1 cellular context compared by ENCODE assay signal in the genomic region with DNA sequence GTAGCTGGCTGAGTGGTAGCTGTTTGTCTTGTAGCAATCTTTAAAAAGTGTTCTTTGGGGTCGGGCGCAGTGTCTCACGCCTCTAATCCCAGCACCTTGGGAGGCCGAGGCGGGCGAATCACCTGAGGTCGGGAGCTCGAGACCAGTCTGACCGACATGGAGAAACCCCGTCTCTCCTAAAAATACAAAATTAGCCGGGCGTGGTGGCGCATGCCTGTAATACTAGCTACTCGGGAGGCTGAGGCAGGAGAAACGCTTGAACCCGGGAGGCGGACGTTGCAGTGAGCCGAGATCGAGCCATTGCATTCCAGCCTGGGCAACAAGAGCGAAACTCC.
TF ChIP-seq lines count a peak whose summit lies in the region.
"Not testable (repeated sequence)": the region's sequence is repeated elsewhere in the genome, so short reads cannot be mapped to it uniquely, and the experiment has no call there.

No MANE protein-coding gene starts in this region.

TF ChIP-seq in HepG2, 621 proteins besides CTCF, POLR2A, EP300 and RAD21 (continues in another document):
- TF ChIP-seq, protein P1, sequence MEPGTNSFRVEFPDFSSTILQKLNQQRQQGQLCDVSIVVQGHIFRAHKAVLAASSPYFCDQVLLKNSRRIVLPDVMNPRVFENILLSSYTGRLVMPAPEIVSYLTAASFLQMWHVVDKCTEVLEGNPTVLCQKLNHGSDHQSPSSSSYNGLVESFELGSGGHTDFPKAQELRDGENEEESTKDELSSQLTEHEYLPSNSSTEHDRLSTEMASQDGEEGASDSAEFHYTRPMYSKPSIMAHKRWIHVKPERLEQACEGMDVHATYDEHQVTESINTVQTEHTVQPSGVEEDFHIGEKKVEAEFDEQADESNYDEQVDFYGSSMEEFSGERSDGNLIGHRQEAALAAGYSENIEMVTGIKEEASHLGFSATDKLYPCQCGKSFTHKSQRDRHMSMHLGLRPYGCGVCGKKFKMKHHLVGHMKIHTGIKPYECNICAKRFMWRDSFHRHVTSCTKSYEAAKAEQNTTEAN (CRISPR knock-in tag; conservative IDR thresholded peaks at IDR 0.05): peak; percentile 56; the same call in 1 of the 2 replicates
- TF ChIP-seq HNF4G (IDR thresholded peaks at IDR 0.05; ENCODE audit: borderline replicate concordance, low read depth, low read length) (0 out of 2 replicates have a peak, but pooled peaks have one; percentile 1), ZNF232 (CRISPR knock-in tag; IDR thresholded peaks at IDR 0.05; ENCODE audit: borderline replicate concordance) (peak; percentile 43), ZNF563 (CRISPR knock-in tag; IDR thresholded peaks at IDR 0.05) (0 out of 2 replicates have a peak, but pooled peaks have one; percentile 1), ZNF746 (CRISPR knock-in tag; IDR thresholded peaks at IDR 0.05) (peak; percentile 56; the same call in 1 of the 2 replicates), REST (IDR thresholded peaks at IDR 0.05; ENCODE audit: borderline replicate concordance in 1 of 2, low read depth in 1 of 2, low read length in 2 of 2) (peak in 1 of 2 experiments; percentile 33; a peak in 1 of 4 replicates), ZNF703 (CRISPR knock-in tag; IDR thresholded peaks at IDR 0.05; ENCODE audit: borderline replicate concordance) (0 out of 2 replicates have a peak, but pooled peaks have one; percentile 0), ZNF749 (CRISPR knock-in tag; IDR thresholded peaks at IDR 0.05; ENCODE audit: borderline replicate concordance) (0 out of 2 replicates have a peak, but pooled peaks have one; percentile 15), BATF2 (CRISPR knock-in tag; IDR thresholded peaks at IDR 0.05) (peak; percentile 27; the same call in 1 of the 2 replicates), ZNF205 (CRISPR knock-in tag; IDR thresholded peaks at IDR 0.05) (0 out of 2 replicates have a peak, but pooled peaks have one; percentile 4), ELF4 (CRISPR knock-in tag; IDR thresholded peaks at IDR 0.05; ENCODE audit: borderline replicate concordance) (peak; percentile 94; the same call in 1 of the 2 replicates), POLR2G (IDR thresholded peaks at IDR 0.05; ENCODE audit: low read depth, low read length) (0 out of 2 replicates have a peak, but pooled peaks have one; percentile 85), USF2 (CRISPR knock-in tag; IDR thresholded peaks at IDR 0.05; ENCODE audit: borderline replicate concordance) (0 out of 2 replicates have a peak, but pooled peaks have one; percentile 9), ZNF674 (CRISPR knock-in tag; IDR thresholded peaks at IDR 0.05; ENCODE audit: low read depth) (peak; percentile 14; the same call in 1 of the 2 replicates), NFIC (IDR thresholded peaks at IDR 0.05; ENCODE audit: low read length) (peak; percentile 46; the same call in 1 of the 2 replicates), GATA4 (IDR thresholded peaks at IDR 0.05; ENCODE audit: borderline replicate concordance, low read depth) (peak; percentile 52; the same call in 1 of the 2 replicates), ZNF891 (CRISPR knock-in tag; IDR thresholded peaks at IDR 0.05) (0 out of 2 replicates have a peak, but pooled peaks have one; percentile 42), KDM5A (IDR thresholded peaks at IDR 0.05; ENCODE audit: borderline replicate concordance, low read length) (peak; percentile 61; the same call in 1 of the 2 replicates), KLF6 (CRISPR knock-in tag; IDR thresholded peaks at IDR 0.05) (peak; percentile 27; the same call in 1 of the 2 replicates), ZNF235 (CRISPR knock-in tag; IDR thresholded peaks at IDR 0.05; ENCODE audit: borderline replicate concordance) (0 out of 2 replicates have a peak, but pooled peaks have one; percentile 40), KDM5B (CRISPR knock-in tag; IDR thresholded peaks at IDR 0.05; ENCODE audit: borderline replicate concordance) (peak; percentile 3; the same call in 1 of the 2 replicates), HIVEP1 (CRISPR knock-in tag; IDR thresholded peaks at IDR 0.05) (0 out of 2 replicates have a peak, but pooled peaks have one; percentile 12), NR2C2 (CRISPR knock-in tag; IDR thresholded peaks at IDR 0.05; ENCODE audit: borderline replicate concordance) (peak; percentile 0; the same call in 1 of the 2 replicates), CREM (IDR thresholded peaks at IDR 0.05) (0 out of 2 replicates have a peak, but pooled peaks have one; percentile 5), ZNF33B (CRISPR knock-in tag; IDR thresholded peaks at IDR 0.05) (0 out of 2 replicates have a peak, but pooled peaks have one; percentile 2), SP2 (CRISPR knock-in tag; IDR thresholded peaks at IDR 0.05) (peak; percentile 57), ZSCAN22 (CRISPR knock-in tag; IDR thresholded peaks at IDR 0.05) (peak; percentile 25; the same call in 1 of the 2 replicates), DBP (CRISPR knock-in tag; IDR thresholded peaks at IDR 0.05; ENCODE audit: not compliant biosample characterization) (peak; percentile 1), HES4 (CRISPR knock-in tag; IDR thresholded peaks at IDR 0.05; ENCODE audit: borderline replicate concordance) (peak; percentile 46; the same call in 1 of the 2 replicates), ZFAT (CRISPR knock-in tag; conservative IDR thresholded peaks at IDR 0.05) (0 out of 2 replicates have a peak, but pooled peaks have one; percentile 11), NFKB2 (CRISPR knock-in tag; IDR thresholded peaks at IDR 0.05; ENCODE audit: borderline replicate concordance) (0 out of 2 replicates have a peak, but pooled peaks have one; percentile 4), RFXAP (CRISPR knock-in tag; IDR thresholded peaks at IDR 0.05; ENCODE audit: borderline replicate concordance) (0 out of 2 replicates have a peak, but pooled peaks have one; percentile 60), ARID5B (CRISPR knock-in tag; IDR thresholded peaks at IDR 0.05) (peak; percentile 2; the same call in 1 of the 2 replicates), ZNF460 (CRISPR knock-in tag; IDR thresholded peaks at IDR 0.05; ENCODE audit: borderline replicate concordance) (peak; percentile 95)
- TF ChIP-seq HNF4G (CRISPR knock-in tag; IDR thresholded peaks at IDR 0.05; ENCODE audit: borderline replicate concordance, low read depth); USF2 (IDR thresholded peaks at IDR 0.05; ENCODE audit: low read depth, low read length); CREM (CRISPR knock-in tag; IDR thresholded peaks at IDR 0.05): not testable (repeated sequence)
- TF ChIP-seq, protein P2, sequence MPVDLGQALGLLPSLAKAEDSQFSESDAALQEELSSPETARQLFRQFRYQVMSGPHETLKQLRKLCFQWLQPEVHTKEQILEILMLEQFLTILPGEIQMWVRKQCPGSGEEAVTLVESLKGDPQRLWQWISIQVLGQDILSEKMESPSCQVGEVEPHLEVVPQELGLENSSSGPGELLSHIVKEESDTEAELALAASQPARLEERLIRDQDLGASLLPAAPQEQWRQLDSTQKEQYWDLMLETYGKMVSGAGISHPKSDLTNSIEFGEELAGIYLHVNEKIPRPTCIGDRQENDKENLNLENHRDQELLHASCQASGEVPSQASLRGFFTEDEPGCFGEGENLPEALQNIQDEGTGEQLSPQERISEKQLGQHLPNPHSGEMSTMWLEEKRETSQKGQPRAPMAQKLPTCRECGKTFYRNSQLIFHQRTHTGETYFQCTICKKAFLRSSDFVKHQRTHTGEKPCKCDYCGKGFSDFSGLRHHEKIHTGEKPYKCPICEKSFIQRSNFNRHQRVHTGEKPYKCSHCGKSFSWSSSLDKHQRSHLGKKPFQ (CRISPR knock-in tag; IDR thresholded peaks at IDR 0.05; ENCODE audit: insufficient replicate concordance): peak; percentile 35
- TF ChIP-seq, protein P3, sequence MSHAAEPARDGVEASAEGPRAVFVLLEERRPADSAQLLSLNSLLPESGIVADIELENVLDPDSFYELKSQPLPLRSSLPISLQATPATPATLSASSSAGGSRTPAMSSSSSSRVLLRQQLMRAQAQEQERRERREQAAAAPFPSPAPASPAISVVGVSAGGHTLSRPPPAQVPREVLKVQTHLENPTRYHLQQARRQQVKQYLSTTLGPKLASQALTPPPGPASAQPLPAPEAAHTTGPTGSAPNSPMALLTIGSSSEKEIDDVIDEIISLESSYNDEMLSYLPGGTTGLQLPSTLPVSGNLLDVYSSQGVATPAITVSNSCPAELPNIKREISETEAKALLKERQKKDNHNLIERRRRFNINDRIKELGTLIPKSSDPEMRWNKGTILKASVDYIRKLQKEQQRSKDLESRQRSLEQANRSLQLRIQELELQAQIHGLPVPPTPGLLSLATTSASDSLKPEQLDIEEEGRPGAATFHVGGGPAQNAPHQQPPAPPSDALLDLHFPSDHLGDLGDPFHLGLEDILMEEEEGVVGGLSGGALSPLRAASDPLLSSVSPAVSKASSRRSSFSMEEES (CRISPR knock-in tag; IDR thresholded peaks at IDR 0.05): 0 out of 2 replicates have a peak, but pooled peaks have one; percentile 5
- TF ChIP-seq, protein P4, sequence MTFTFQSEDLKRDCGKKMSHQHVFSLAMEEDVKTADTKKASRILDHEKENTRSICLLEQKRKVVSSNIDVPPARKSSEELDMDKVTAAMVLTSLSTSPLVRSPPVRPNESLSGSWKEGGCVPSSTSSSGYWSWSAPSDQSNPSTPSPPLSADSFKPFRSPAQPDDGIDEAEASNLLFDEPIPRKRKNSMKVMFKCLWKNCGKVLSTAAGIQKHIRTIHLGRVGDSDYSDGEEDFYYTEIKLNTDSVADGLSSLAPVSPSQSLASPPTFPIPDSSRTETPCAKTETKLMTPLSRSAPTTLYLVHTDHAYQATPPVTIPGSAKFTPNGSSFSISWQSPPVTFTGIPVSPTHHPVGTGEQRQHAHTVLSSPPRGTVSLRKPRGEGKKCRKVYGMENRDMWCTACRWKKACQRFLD (CRISPR knock-in tag; IDR thresholded peaks at IDR 0.05; ENCODE audit: borderline replicate concordance): 0 out of 2 replicates have a peak, but pooled peaks have one; percentile 5
